ENCODE assay signal across 2 cellular contexts in genomic region chr15:62902821-62903220, GRCh38.
TF ChIP-seq lines count a peak whose summit lies in the region.

No MANE protein-coding gene starts in this region.

TF ChIP-seq in A549, 52 proteins besides CTCF, POLR2A, EP300 and RAD21 (continued from another document):
- TF ChIP-seq HMGXB4 (CRISPR knock-in tag; IDR thresholded peaks at IDR 0.05; ENCODE audit: borderline replicate concordance), result no peak
- TF ChIP-seq ZFP36 (IDR thresholded peaks at IDR 0.05; ENCODE audit: borderline replicate concordance, partially characterized antibody), result no peak
- no peak for TF ChIP-seq HOXA7 (CRISPR knock-in tag; IDR thresholded peaks at IDR 0.05)
- no peak for TF ChIP-seq KDM5A (IDR thresholded peaks at IDR 0.05)
- no peak for TF ChIP-seq HDAC2 (IDR thresholded peaks at IDR 0.05)
- TF ChIP-seq USF2 (IDR thresholded peaks at IDR 0.05), result no peak
- no peak for TF ChIP-seq PBX3 (IDR thresholded peaks at IDR 0.05)
- TF ChIP-seq SMC3 (IDR thresholded peaks at IDR 0.05), result no peak
- no peak for TF ChIP-seq JUN (IDR thresholded peaks at IDR 0.05)
- no peak for TF ChIP-seq RARB (CRISPR knock-in tag; IDR thresholded peaks at IDR 0.05)
- no peak for TF ChIP-seq FOSL2 (IDR thresholded peaks at IDR 0.05)
- TF ChIP-seq FOSL2 (CRISPR knock-in tag; IDR thresholded peaks at IDR 0.05), result no peak
- no peak for TF ChIP-seq NR3C1 (IDR thresholded peaks at IDR 0.05)
- TF ChIP-seq MAX (IDR thresholded peaks at IDR 0.05), result no peak

TF ChIP-seq in IMR-90, 13 proteins besides CTCF, POLR2A, EP300 and RAD21 (continued from another document):
- TF ChIP-seq RCOR1 (IDR thresholded peaks at IDR 0.05; ENCODE audit: insufficient replicate concordance, low read length) (no peak), MXI1 (IDR thresholded peaks at IDR 0.05; ENCODE audit: borderline replicate concordance, low read depth, low read length) (no peak), FOS (IDR thresholded peaks at IDR 0.05; ENCODE audit: low read depth, low read length) (no peak), BHLHE40 (IDR thresholded peaks at IDR 0.05; ENCODE audit: low read depth, low read length) (no peak), RFX5 (IDR thresholded peaks at IDR 0.05; ENCODE audit: low read depth, low read length) (no peak), MAFK (IDR thresholded peaks at IDR 0.05; ENCODE audit: low read depth, low read length) (no peak), CEBPB (IDR thresholded peaks at IDR 0.05; ENCODE audit: low read depth, low read length) (no peak), CHD1 (IDR thresholded peaks at IDR 0.05; ENCODE audit: low read depth, low read length) (no peak), NFE2L2 (IDR thresholded peaks at IDR 0.05; ENCODE audit: low read depth, low read length) (no peak)
